Comparison of ENCODE assay signal across 17 cellular contexts in genomic region chr15:40320409-40320808, GRCh38. TPM values are rescaled to one million over a fixed set of nuclear protein-coding genes. Genes with fewer than 3 reads are reported as not detected.
DNase-seq lines count a peak whose midpoint lies in the region; ATAC-seq and TF ChIP-seq lines count a peak whose summit lies in the region.
"Had no signal": no experiment of that assay in that cellular context is flagged by ENCODE, and none has a peak within 500 bp of the region (broad histone marks: within the 10 kb centered on the region; RNA-seq: fewer than 3 reads in every experiment).

No MANE protein-coding gene starts in this region.

- H3K9me3 ChIP-seq in cardiac muscle cell (ENCODE audit: low read depth) (no peaks in the 10 kb centered on the region), heart right ventricle (no peaks in the 10 kb centered on the region), IMR-90 (ENCODE audit: control insufficient read depth, insufficient read depth, low read length) (no peaks in the 10 kb centered on the region), stomach smooth muscle (ENCODE audit: control insufficient read depth in 2 of 2, low read length in 2 of 2) (no peaks in the 10 kb centered on the region)
- H3K9me3 ChIP-seq: BLaER1 treated with 17β-estradiol and CSF1 and Interleukin-3, amounts not matched to agents 10 nM and 100 nM had no signal

- no peak overlapping the region for H2BK5ac ChIP-seq in IMR-90 (ENCODE audit: low read depth, low read length, poor library complexity, severe bottlenecking)

- H3K36me3 ChIP-seq in cardiac muscle cell (no peaks in the 10 kb centered on the region), heart right ventricle (no peaks in the 10 kb centered on the region), IMR-90 (ENCODE audit: control insufficient read depth, insufficient read depth, low read length) (no peaks in the 10 kb centered on the region), stomach smooth muscle (ENCODE audit: control insufficient read depth in 2 of 2, insufficient read depth in 2 of 2, low read length in 2 of 2) (peaks cover 0 to 2% of the 10 kb centered on the region in 2 donors)
- H3K36me3 ChIP-seq: BLaER1 treated with 17β-estradiol and CSF1 and Interleukin-3, amounts not matched to agents 10 nM and 100 nM had no signal

- intact Hi-C loops in heart right ventricle (cut with DNase I) (loop anchor here in 7 of 10 donors (1.0 to 10.0 kb wide), 7 partner anchors 18 to 102 kb away; no protein-coding TSS in a partner anchor), IMR-90 (cut with micrococcal nuclease) (loop anchor here (5.0 kb wide), 1 partner anchor 87 kb away; the partner anchor contains the start of gene IVD)
- intact Hi-C loops in dendritic cell treated with granulocyte-macrophage colony-stimulating factor and Interleukin-4, amounts not matched to agents 40 ng/mL and 50 ng/mL, for 4 days (cut with micrococcal nuclease), result no loop called here

- peaks cover 10% of the 10 kb centered on the region for H3K27me3 Mint-ChIP-seq in dendritic cell treated with granulocyte-macrophage colony-stimulating factor and Interleukin-4, amounts not matched to agents 40 ng/mL and 50 ng/mL, for 4 days
- H3K27me3 Mint-ChIP-seq: CD4-positive, alpha-beta T cell had no signal

- CTCF ChIA-PET in IMR-90 (lab: Yijun Ruan, JAX), result interaction anchor here (0.6 to 3.6 kb wide), 4 partner anchors 11 to 269 kb away, joined by 5 to 18 read pairs (median 10); no protein-coding TSS in a partner anchor

- no peaks in the 10 kb centered on the region for H3K27me3 ChIP-seq in cardiac muscle cell
- H3K27me3 ChIP-seq in heart right ventricle, result peaks cover 0 to 3% (median 0%) of the 10 kb centered on the region in 7 donors
- H3K27me3 ChIP-seq in IMR-90 (ENCODE audit: control insufficient read depth, insufficient read depth, low read length), result peaks cover 14% of the 10 kb centered on the region
- peaks cover 0 to 2% of the 10 kb centered on the region in 2 donors for H3K27me3 ChIP-seq in stomach smooth muscle (ENCODE audit: control insufficient read depth in 1 of 2, insufficient read depth in 2 of 2, low read length in 2 of 2)

- H3K36me3 Mint-ChIP-seq in dendritic cell treated with granulocyte-macrophage colony-stimulating factor and Interleukin-4, amounts not matched to agents 40 ng/mL and 50 ng/mL, for 4 days (ENCODE audit: low read depth), result peaks cover 10% of the 10 kb centered on the region

- H3K79me1 ChIP-seq in IMR-90 (ENCODE audit: low read depth in 1 of 2, low read length in 2 of 2), result peaks cover 9% of the 10 kb centered on the region in 2 experiments

- TF ChIP-seq RAD21 in IMR-90 (IDR thresholded peaks at IDR 0.05; ENCODE audit: low read length), result no peak

- H2AK5ac ChIP-seq in IMR-90 (ENCODE audit: low read depth, low read length), result no peak overlapping the region

- no TSS peak for BruUV-seq in IMR-90 (replicated peaks; lab: Mats Ljungman, UMichigan)

- H3K9me3 Mint-ChIP-seq in dendritic cell treated with granulocyte-macrophage colony-stimulating factor and Interleukin-4, amounts not matched to agents 40 ng/mL and 50 ng/mL, for 4 days, result no peaks in the 10 kb centered on the region
- H3K9me3 Mint-ChIP-seq: CD4-positive, alpha-beta T cell had no signal

- POLR2A ChIA-PET in IMR-90 (lab: Charles Lee; ENCODE audit: unreplicated experiment), result no interaction called here

- H3K4me3 ChIP-seq in cardiac muscle cell (no peak overlapping the region), heart right ventricle (no peak overlapping the region), IMR-90 (ENCODE audit: insufficient read depth, low read depth, low read length) (no peak overlapping the region), stomach smooth muscle (ENCODE audit: low read length in 2 of 2) (no peak overlapping the region)
- H3K4me3 ChIP-seq: BLaER1 treated with 17β-estradiol and CSF1 and Interleukin-3, amounts not matched to agents 10 nM and 100 nM had no signal

- H4K8ac ChIP-seq in IMR-90 (ENCODE audit: low read depth in 2 of 2, low read length in 2 of 2), result no peak overlapping the region

- ATAC-seq in heart right ventricle, result no peak
- ATAC-seq in IMR-90 (ENCODE audit: low read depth), result no peak

- H2AK9ac ChIP-seq in IMR-90 (replicated peaks; ENCODE audit: low read depth, low read length, poor library complexity), result no peak overlapping the region

- in situ Hi-C loops in IMR-90 (cut with MboI; ENCODE audit: low sequenced_read_pairs), result loop anchor here (5.0 kb wide), 1 partner anchor 102 kb away; no protein-coding TSS in a partner anchor

- peaks cover 54% of the 10 kb centered on the region for H3K4me1 Mint-ChIP-seq in dendritic cell treated with granulocyte-macrophage colony-stimulating factor and Interleukin-4, amounts not matched to agents 40 ng/mL and 50 ng/mL, for 4 days (ENCODE audit: low read depth)

- DNase-seq in cardiac muscle cell (ENCODE audit: low read depth in 1 of 2, low spot score in 1 of 2), result no peak
- DNase-seq in heart right ventricle, result no peak
- DNase-seq in IMR-90, result no peak
- no peak for DNase-seq in activated CD4-positive, alpha-beta T cell treated with anti-CD3 and anti-CD28 coated beads, Interleukin-2, amount 50 U/mL, for 4 hours
- no peak for DNase-seq in amygdala (lab: John Stamatoyannopoulos, UW)
- DNase-seq: NCI-H1417 treated with DMSO at 0.1 percent for 48 hours, NCI-H226, NCI-H510A had no signal

- no peak overlapping the region for H3K4me2 ChIP-seq in IMR-90 (ENCODE audit: low read depth, low read length)
- H3K4me2 ChIP-seq: BLaER1 treated with 17β-estradiol and CSF1 and Interleukin-3, amounts not matched to agents 10 nM and 100 nM had no signal

- 97 to 100% methylated on average over 1 of the region's 1 CpG for WGBS in heart right ventricle, 2 donors
- 100% methylated on average over 1 of the region's 1 CpG; no CpG with 5 or more reads in 1 of the 2 experiments for WGBS in IMR-90 (ENCODE audit: extremely low coverage in 2 of 2, insufficient read length in 1 of 2), 2 experiments

- no peak overlapping the region for H2BK15ac ChIP-seq in IMR-90 (ENCODE audit: low read depth, low read length)

- H4K91ac ChIP-seq in IMR-90 (ENCODE audit: insufficient read depth, low read depth, low read length), result no peak overlapping the region

- H3K9ac ChIP-seq in IMR-90 (ENCODE audit: low read depth, low read length) (no peak overlapping the region), stomach smooth muscle (ENCODE audit: low read length in 2 of 2) (peak overlapping the region in 1 of 2 donors; percentile 13)
- H3K9ac ChIP-seq: BLaER1 treated with 17β-estradiol and CSF1 and Interleukin-3, amounts not matched to agents 10 nM and 100 nM had no signal

- no peak overlapping the region for H3K4me3 Mint-ChIP-seq in dendritic cell treated with granulocyte-macrophage colony-stimulating factor and Interleukin-4, amounts not matched to agents 40 ng/mL and 50 ng/mL, for 4 days

- no peak overlapping the region for H2AFZ ChIP-seq in IMR-90 (replicated peaks; ENCODE audit: low read length, poor library complexity)

- 0 out of 2 replicates have a peak, but pooled peaks cover 10% of the 10 kb centered on the region for H4K20me1 ChIP-seq in IMR-90 (ENCODE audit: insufficient read depth, low read length)

- H3K4ac ChIP-seq in IMR-90 (ENCODE audit: low read depth, low read length), result no peak overlapping the region

- no peak for TF ChIP-seq POLR2A in IMR-90 (IDR thresholded peaks at IDR 0.05; ENCODE audit: low read depth, low read length)

- H3K27ac Mint-ChIP-seq in dendritic cell treated with granulocyte-macrophage colony-stimulating factor and Interleukin-4, amounts not matched to agents 40 ng/mL and 50 ng/mL, for 4 days, result peak overlapping the region; percentile 65

- H3K27ac ChIP-seq in cardiac muscle cell (peak overlapping the region; percentile 63), heart right ventricle (no peak overlapping the region), IMR-90 (ENCODE audit: insufficient read depth, low read length) (no peak overlapping the region), stomach smooth muscle (ENCODE audit: low read length) (peak overlapping the region; percentile 4)
- H3K27ac ChIP-seq: BLaER1 treated with 17β-estradiol and CSF1 and Interleukin-3, amounts not matched to agents 10 nM and 100 nM; RWPE1 had no signal

- no peak overlapping the region for H2BK20ac ChIP-seq in IMR-90 (ENCODE audit: low read depth, low read length)

- H2BK120ac ChIP-seq in IMR-90 (ENCODE audit: low read depth, low read length), result no peak overlapping the region

- H3K14ac ChIP-seq in IMR-90 (replicated peaks; ENCODE audit: low read depth, low read length), result no peak overlapping the region

- no peaks in the 10 kb centered on the region for H3K9me1 ChIP-seq in IMR-90 (ENCODE audit: insufficient read depth, low read length)

- H3K4me1 ChIP-seq in cardiac muscle cell (ENCODE audit: low read depth), result peaks cover 28% of the 10 kb centered on the region
- peaks cover 7 to 24% (median 12%) of the 10 kb centered on the region in 9 donors for H3K4me1 ChIP-seq in heart right ventricle
- peaks cover 7% of the 10 kb centered on the region; the same call in 1 of the 2 replicates for H3K4me1 ChIP-seq in IMR-90 (ENCODE audit: control insufficient read depth, insufficient read depth, low read length)
- H3K4me1 ChIP-seq in stomach smooth muscle (ENCODE audit: control insufficient read depth, insufficient read depth, low read length), result peaks cover 21% of the 10 kb centered on the region

- dilution Hi-C loops in IMR-90 (cut with HindIII; ENCODE audit: low sequenced_read_pairs, unreplicated experiment), result no loop called here

- no peak overlapping the region for H3K18ac ChIP-seq in IMR-90 (ENCODE audit: low read depth, low read length)

- peak overlapping the region; percentile 15; the same call in 1 of the 2 replicates for H3K23ac ChIP-seq in IMR-90 (ENCODE audit: low read depth, low read length)

- TF ChIP-seq CTCF in cardiac muscle cell (IDR thresholded peaks at IDR 0.05; ENCODE audit: low read depth, low read length) (no peak), heart right ventricle (IDR thresholded peaks at IDR 0.05) (no peak), IMR-90 (conservative IDR thresholded peaks at IDR 0.05; ENCODE audit: low read depth, low read length) (no peak)

- no peak overlapping the region for H4K5ac ChIP-seq in IMR-90 (ENCODE audit: low read depth, low read length)

- no peak overlapping the region for H3K56ac ChIP-seq in IMR-90 (ENCODE audit: extremely low read depth, insufficient read depth, low read length)

RNA-seq across cellular contexts. Expression of gene INAFM2, which starts 3.1 kb away (rescaled TPM):
- 133 and 217 TPM in 2 replicates for total RNA-seq in cardiac muscle cell
- polyA plus RNA-seq in cardiac muscle cell, result 186 and 330 TPM in 2 replicates
- total RNA-seq in heart right ventricle, result 10 to 100 TPM; 32.5 to 63.9 (median 40.9) TPM
- 10 to 100 TPM; 19.8 to 56.1 TPM for polyA plus RNA-seq in heart right ventricle
- total RNA-seq in IMR-90 (2012; rRNA removed), result 10.4 and 13.1 TPM in 2 replicates
- polyA plus RNA-seq in IMR-90 (2012; rRNA removed), result 11.7 and 14.0 TPM in 2 replicates
- 4.2 and 6.0 TPM in 2 replicates for polyA plus RNA-seq in IMR-90 (2012; cell fraction: cytosol; rRNA removed)
- 6.6 and 18.3 TPM in 2 replicates for polyA plus RNA-seq in IMR-90 (2012; cell fraction: nucleus; rRNA removed; ENCODE audit: low replicate concordance)

RNA-seq across cellular contexts. Expression of gene PLCB2, which starts 12.7 kb away (rescaled TPM):
- total RNA-seq in cardiac muscle cell, result 16.9 and 41.2 TPM in 2 replicates
- polyA plus RNA-seq in cardiac muscle cell, result 28.3 and 45.9 TPM in 2 replicates
- total RNA-seq in heart right ventricle, result 10 to 100 TPM in 2 of 10 donors, 1 to 10 TPM in 8; 1.2 to 24.4 (median 4.9) TPM
- 10 to 100 TPM in 1 of 2 donors, 1 to 10 TPM in 1; 4.2 to 14.6 TPM for polyA plus RNA-seq in heart right ventricle
- total RNA-seq in IMR-90 (2012; rRNA removed), result 0.18 and 0.28 TPM in 2 replicates
- polyA plus RNA-seq in IMR-90 (2012; rRNA removed), result 0.87 and 1.4 TPM in 2 replicates
- polyA plus RNA-seq in IMR-90 (2012; cell fraction: cytosol; rRNA removed), result 0.45 and 0.78 TPM in 2 replicates
- 2.8 and 3.8 TPM in 2 replicates for polyA plus RNA-seq in IMR-90 (2012; cell fraction: nucleus; rRNA removed; ENCODE audit: low replicate concordance)

RNA-seq across cellular contexts. Expression of gene CCDC9B, which starts 20.3 kb away (rescaled TPM):
- total RNA-seq in cardiac muscle cell (8.2 and 9.6 TPM in 2 replicates), heart right ventricle (100 to 1,000 TPM; 113 to 190 (median 151) TPM), IMR-90 (2012; rRNA removed) (19.7 and 30.0 TPM in 2 replicates)
- polyA plus RNA-seq in cardiac muscle cell (12.5 and 14.6 TPM in 2 replicates), heart right ventricle (10 to 100 TPM; 13.0 to 97.4 TPM), IMR-90 (2012; rRNA removed) (26.0 and 30.9 TPM in 2 replicates)
- polyA plus RNA-seq in IMR-90 (2012; cell fraction: cytosol; rRNA removed), result 7.0 and 19.7 TPM in 2 replicates
- 52.6 and 88.0 TPM in 2 replicates for polyA plus RNA-seq in IMR-90 (2012; cell fraction: nucleus; rRNA removed; ENCODE audit: low replicate concordance)

RNA-seq across cellular contexts. Expression of gene PHGR1, which starts 30.4 kb away (rescaled TPM):
- total RNA-seq in cardiac muscle cell (not detected in 2 replicates), heart right ventricle (not detected), IMR-90 (2012; rRNA removed) (not detected in 2 replicates)
- polyA plus RNA-seq in cardiac muscle cell (not detected in 2 replicates), heart right ventricle (not detected), IMR-90 (2012; rRNA removed) (not detected in 2 replicates)
- polyA plus RNA-seq in IMR-90 (2012; cell fraction: cytosol; rRNA removed), result not detected in 2 replicates
- polyA plus RNA-seq in IMR-90 (2012; cell fraction: nucleus; rRNA removed; ENCODE audit: low replicate concordance), result not detected in 2 replicates
- total RNA-seq: CD4-positive, alpha-beta T cell; H1; OCI-LY7; SK-MEL-5 had no signal
- polyA plus RNA-seq: AG04450, H1 had no signal

RNA-seq across cellular contexts. Expression of gene ANKRD63, which starts 37.5 kb away (rescaled TPM):
- total RNA-seq in cardiac muscle cell, result 24.4 and 104 TPM in 2 replicates
- 13.7 and 45.7 TPM in 2 replicates for polyA plus RNA-seq in cardiac muscle cell
- total RNA-seq in heart right ventricle, result 1 to 10 TPM in 1 of 10 donors, under 1 TPM in 3, not detected in 6; 0.26 to 1.9 (median 0.44) TPM
- not detected for polyA plus RNA-seq in heart right ventricle
- under 0.01 TPM in 1 of 2 replicates, not detected in the other for total RNA-seq in IMR-90 (2012; rRNA removed)
- not detected in 2 replicates for polyA plus RNA-seq in IMR-90 (2012; rRNA removed)
- not detected in 2 replicates for polyA plus RNA-seq in IMR-90 (2012; cell fraction: cytosol; rRNA removed)
- polyA plus RNA-seq in IMR-90 (2012; cell fraction: nucleus; rRNA removed; ENCODE audit: low replicate concordance), result 0.05 TPM in 1 of 2 replicates, not detected in the other
- total RNA-seq: CD4-positive, alpha-beta T cell; OCI-LY7 had no signal
- polyA plus RNA-seq: AG04450 had no signal

Comparison
In these comparisons a context has a peak if more than half of its experiments do, and no peak if none do; other contexts are left out.
1. H3K27ac ChIP-seq: peak in cardiac muscle cell (single experiment) and stomach smooth muscle (single experiment); none in heart right ventricle (0 of 10) and IMR-90 (single experiment).